In the genomic region with DNA sequence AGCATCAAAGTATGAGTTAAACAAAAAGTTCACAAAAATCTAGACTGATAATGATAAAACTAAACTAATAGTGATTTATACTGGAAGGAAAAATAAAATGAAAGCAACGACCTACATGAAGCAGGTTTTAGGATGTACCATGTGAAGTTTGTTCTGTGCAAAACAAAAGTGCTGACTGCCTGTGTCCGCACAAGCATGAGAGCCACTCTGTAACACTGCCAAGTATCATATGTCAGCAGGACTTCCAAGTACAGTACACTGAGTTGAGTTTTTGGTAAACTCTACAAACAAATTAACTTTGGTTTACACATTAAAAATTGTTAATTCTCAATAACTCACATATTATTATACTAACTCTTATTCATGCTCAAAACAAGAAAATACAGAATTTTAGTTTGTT, we compare ENCODE assay signal across 27 cellular contexts.
DNase-seq lines count a peak whose midpoint lies in the region; ATAC-seq and TF ChIP-seq lines count a peak whose summit lies in the region.
"Had no signal": no experiment of that assay in that cellular context is flagged by ENCODE, and none has a peak within 500 bp of the region (broad histone marks: within the 10 kb centered on the region; RNA-seq: fewer than 3 reads in every experiment).

No MANE protein-coding gene starts in this region.

- CTCF ChIA-PET in T-cell (lab: Charles Lee): interaction anchor here in 1 of 2 donors (0.5 kb wide), 1 partner anchor 25 kb away, joined by 3 read pairs; no protein-coding TSS in a partner anchor

- H3K27me3 ChIP-seq in skeletal muscle satellite cell (ENCODE audit: control insufficient read depth, insufficient read depth, low read length): no peaks in the 10 kb centered on the region
- H3K27me3 ChIP-seq in sigmoid colon: no peaks in the 10 kb centered on the region
- H3K27me3 ChIP-seq: body of pancreas, heart left ventricle had no signal

- POLR2A ChIA-PET in T-cell (lab: Charles Lee): no interaction called here

- TF ChIP-seq CTCF in fibroblast of mammary gland (conservative IDR thresholded peaks at IDR 0.05; ENCODE audit: control insufficient read depth, insufficient read depth, low read depth, low read length): no peak
- no peak for TF ChIP-seq CTCF in sigmoid colon (IDR thresholded peaks at IDR 0.05)

- H3K27ac ChIP-seq in sigmoid colon: no peak overlapping the region
- H3K27ac ChIP-seq: body of pancreas, heart left ventricle, HL-60, RWPE1, WERI-Rb-1 had no signal

- no peaks in the 10 kb centered on the region for H3K36me3 Mint-ChIP-seq in T-cell
- H3K36me3 Mint-ChIP-seq: activated naive CD4-positive, alpha-beta T cell treated with anti-CD3 and anti-CD28 coated beads, Interleukin-2, amount 50 U/mL, for 24 hours; CD8-positive, alpha-beta T cell; IgD-negative memory B cell had no signal

- no peaks in the 10 kb centered on the region for H3K4me1 Mint-ChIP-seq in T-cell
- H3K4me1 Mint-ChIP-seq: activated CD4-positive, alpha-beta memory T cell treated with anti-CD3 and anti-CD28 coated beads, Interleukin-2, amount 10 ng/mL, durations not matched to agents 7 days and 5 days; activated naive CD4-positive, alpha-beta T cell treated with anti-CD3 and anti-CD28 coated beads, Interleukin-2, amount 50 U/mL, for 24 hours; IgD-negative memory B cell had no signal

- WGBS in sigmoid colon, 2 donors: 53 to 69% methylated on average over 2 of the region's 2 CpGs

- no peaks in the 10 kb centered on the region for H3K9me3 ChIP-seq in skeletal muscle satellite cell (replicated peaks; ENCODE audit: low read length)
- H3K9me3 ChIP-seq in sigmoid colon: no peaks in the 10 kb centered on the region
- H3K9me3 ChIP-seq: body of pancreas, HAP-1 had no signal

- H3K9me3 Mint-ChIP-seq in T-cell: peaks cover 13 to 18% (median 15%) of the 10 kb centered on the region in 3 donors

- H3K9ac ChIP-seq in skeletal muscle satellite cell (ENCODE audit: low read depth, low read length): peak overlapping the region; percentile 3

- DNase-seq in NCI-H510A treated with DMSO at 0.1 percent for 48 hours (lab: John Stamatoyannopoulos, UW): peak; percentile 5
- DNase-seq in NCI-H510A (lab: John Stamatoyannopoulos, UW): no peak
- peak; percentile 33 for DNase-seq in RPMI8226
- DNase-seq in fibroblast of mammary gland (ENCODE audit: low read depth): peak; percentile 41
- no peak for DNase-seq in sigmoid colon
- no peak for DNase-seq in SIG-M5 (lab: John Stamatoyannopoulos, UW)
- no peak for DNase-seq in T-cell
- DNase-seq: activated CD4-positive, alpha-beta memory T cell treated with anti-CD3 and anti-CD28 coated beads, Interleukin-2, amount 10 ng/mL, durations not matched to agents 7 days and 5 days; activated T-cell treated with anti-CD3 and anti-CD28 coated beads, Interleukin-2, amount 50 U/mL, for 4 hours; body of pancreas; CD8-positive, alpha-beta T cell; erythroblast; heart left ventricle; NCI-H187 treated with DMSO at 0.1 percent for 48 hours; NK-92 treated with Interleukin-12 subunit alpha and Interleukin-12 subunit beta, amount 100 ng/mL, for 24 hours; stimulated activated CD4-positive, alpha-beta T cell treated with anti-CD3 and anti-CD28 coated beads, Interleukin-2, amount 100 ng/mL, for 48 hours; substantia nigra; WERI-Rb-1 had no signal

- no peak for TF ChIP-seq EP300 in sigmoid colon (IDR thresholded peaks at IDR 0.05)

- intact Hi-C loops in sigmoid colon (cut with DNase I): no loop called here

- no peaks in the 10 kb centered on the region for H3K27me3 Mint-ChIP-seq in T-cell
- H3K27me3 Mint-ChIP-seq: activated CD4-positive, alpha-beta memory T cell treated with anti-CD3 and anti-CD28 coated beads, Interleukin-2, amount 10 ng/mL, durations not matched to agents 7 days and 5 days; activated naive CD4-positive, alpha-beta T cell treated with anti-CD3 and anti-CD28 coated beads, Interleukin-2, amount 50 U/mL, for 24 hours; dendritic cell treated with granulocyte-macrophage colony-stimulating factor and Interleukin-4, amounts not matched to agents 40 ng/mL and 50 ng/mL, for 4 days; IgD-negative memory B cell had no signal

- no peak overlapping the region for H3K4me3 Mint-ChIP-seq in T-cell
- H3K4me3 Mint-ChIP-seq: activated CD4-positive, alpha-beta memory T cell treated with anti-CD3 and anti-CD28 coated beads, Interleukin-2, amount 10 ng/mL, durations not matched to agents 7 days and 5 days; activated naive CD4-positive, alpha-beta T cell treated with anti-CD3 and anti-CD28 coated beads, Interleukin-2, amount 50 U/mL, for 24 hours; activated T-cell treated with anti-CD3 and anti-CD28 coated beads, Interleukin-2, amount 50 U/mL, for 4 hours; CD8-positive, alpha-beta T cell; dendritic cell treated with granulocyte-macrophage colony-stimulating factor and Interleukin-4, amounts not matched to agents 40 ng/mL and 50 ng/mL, for 4 days; IgD-negative memory B cell had no signal

- H3K4me1 ChIP-seq in skeletal muscle satellite cell (ENCODE audit: control insufficient read depth, insufficient read depth, low read length) (peaks cover 13% of the 10 kb centered on the region), sigmoid colon (no peaks in the 10 kb centered on the region)
- H3K4me1 ChIP-seq: body of pancreas, HAP-1, heart left ventricle had no signal

- H3K4me3 ChIP-seq in fibroblast of mammary gland (ENCODE audit: control insufficient read depth, low read depth, low read length) (no peak overlapping the region), skeletal muscle satellite cell (ENCODE audit: low read length) (no peak overlapping the region), sigmoid colon (no peak overlapping the region)
- H3K4me3 ChIP-seq: body of pancreas, HAP-1, heart left ventricle, lung had no signal

- H3K36me3 ChIP-seq in skeletal muscle satellite cell (ENCODE audit: insufficient read depth, low read length) (no peaks in the 10 kb centered on the region), sigmoid colon (no peaks in the 10 kb centered on the region)
- H3K36me3 ChIP-seq: HAP-1, heart left ventricle, WERI-Rb-1 had no signal

- H3K27ac Mint-ChIP-seq in T-cell: no peak overlapping the region
- H3K27ac Mint-ChIP-seq: activated CD4-positive, alpha-beta memory T cell treated with anti-CD3 and anti-CD28 coated beads, Interleukin-2, amount 10 ng/mL, durations not matched to agents 7 days and 5 days; activated naive CD4-positive, alpha-beta T cell treated with anti-CD3 and anti-CD28 coated beads, Interleukin-2, amount 50 U/mL, for 24 hours; CD8-positive, alpha-beta T cell; dendritic cell treated with granulocyte-macrophage colony-stimulating factor and Interleukin-4, amounts not matched to agents 40 ng/mL and 50 ng/mL, for 4 days; IgD-negative memory B cell had no signal

- H3K4me2 ChIP-seq in skeletal muscle satellite cell (ENCODE audit: low read length): peak overlapping the region; percentile 55

- TF ChIP-seq POLR2A in sigmoid colon (IDR thresholded peaks at IDR 0.05): no peak

- ATAC-seq in T-cell (replicated peaks in 1 of 4): no peak
- ATAC-seq: activated T-cell treated with anti-CD3 and anti-CD28 coated beads, Interleukin-2, amount 50 U/mL, for 4 hours; body of pancreas; CD8-positive, alpha-beta T cell; heart left ventricle; sciatic nerve had no signal

Comparison
In these comparisons a context has a peak if more than half of its experiments do, and no peak if none do; other contexts are left out.
1. DNase-seq: peak in NCI-H510A treated with DMSO at 0.1 percent for 48 hours (single experiment), RPMI8226 (single experiment) and fibroblast of mammary gland (single experiment); none in NCI-H510A (single experiment), sigmoid colon (single experiment), SIG-M5 (single experiment) and T-cell (0 of 34).